8 cellular contexts compared by ENCODE assay signal in genomic region chr1:204431310-204432184, GRCh38. TPM values are rescaled to one million over a fixed set of nuclear protein-coding genes. Genes with fewer than 3 reads are reported as not detected.
DNase-seq lines count a peak whose midpoint lies in the region; ATAC-seq and TF ChIP-seq lines count a peak whose summit lies in the region.

No MANE protein-coding gene starts in this region.

- no peak overlapping the region for H3K9ac ChIP-seq in trophoblast cell (ENCODE audit: low read length)

- peaks cover 26% of the 10 kb centered on the region for H3K36me3 Mint-ChIP-seq in type B pancreatic cell

- peak overlapping the region; percentile 66 for H3K27ac Mint-ChIP-seq in type B pancreatic cell

- no peak overlapping the region for H2AFZ ChIP-seq in trophoblast cell (ENCODE audit: insufficient read depth, low read length, poor library complexity)

- H3K4me3 Mint-ChIP-seq in type B pancreatic cell = no peak overlapping the region

- no peak overlapping the region for H4K8ac ChIP-seq in trophoblast cell (ENCODE audit: low read depth, low read length)

- no peak overlapping the region for H3K4me3 ChIP-seq in trophoblast cell (ENCODE audit: low read depth, low read length)

- H3K4me1 ChIP-seq in trophoblast cell (ENCODE audit: control insufficient read depth in 1 of 2, insufficient read depth in 2 of 2, low read length in 2 of 2) = peaks cover 4 to 8% of the 10 kb centered on the region in 2 experiments

- no peak overlapping the region for H3K4me2 ChIP-seq in trophoblast cell (ENCODE audit: low read length)

- peak; percentile 98 for TF ChIP-seq CTCF in type B pancreatic cell (conservative IDR thresholded peaks at IDR 0.05)

- H2AK5ac ChIP-seq in trophoblast cell (ENCODE audit: low read length) = no peak overlapping the region

- H3K79me2 ChIP-seq in trophoblast cell (ENCODE audit: control insufficient read depth, insufficient read depth, low read length, poor library complexity) = no peaks in the 10 kb centered on the region

- H3K4me1 Mint-ChIP-seq in type B pancreatic cell (ENCODE audit: unreplicated experiment) = peaks cover 9% of the 10 kb centered on the region

- H3K14ac ChIP-seq in trophoblast cell (ENCODE audit: low read length) = no peak overlapping the region

- H3K36me3 ChIP-seq in trophoblast cell (ENCODE audit: control insufficient read depth in 1 of 2, insufficient read depth in 2 of 2, low read length in 2 of 2) = peaks cover 23 to 30% of the 10 kb centered on the region in 2 experiments

- no peaks in the 10 kb centered on the region for H3K27me3 Mint-ChIP-seq in type B pancreatic cell

- no CpG with 5 or more reads among the region's 13 CpGs for WGBS in trophoblast cell (ENCODE audit: extremely low coverage, insufficient coverage, insufficient read length)

- no peaks in the 10 kb centered on the region for H3K27me3 ChIP-seq in trophoblast cell (ENCODE audit: insufficient read depth, low read length)

- H3K27ac ChIP-seq in trophoblast cell (ENCODE audit: low read depth, low read length) = no peak overlapping the region

- no peak overlapping the region for H4K91ac ChIP-seq in trophoblast cell (ENCODE audit: low read depth, low read length)

- no peaks in the 10 kb centered on the region for H3K9me3 ChIP-seq in trophoblast cell (ENCODE audit: insufficient read depth, low read depth, low read length)

- no peak overlapping the region for H3K4ac ChIP-seq in trophoblast cell (ENCODE audit: low read depth, low read length)

- no peaks in the 10 kb centered on the region for H3K79me1 ChIP-seq in trophoblast cell (ENCODE audit: low read length)

- no peak overlapping the region for H2BK12ac ChIP-seq in trophoblast cell (ENCODE audit: low read length)

- H3K18ac ChIP-seq in trophoblast cell (ENCODE audit: low read length) = no peak overlapping the region

- no peak overlapping the region for H3K23ac ChIP-seq in trophoblast cell (ENCODE audit: low read length)

- no peak overlapping the region for H4K12ac ChIP-seq in trophoblast cell (ENCODE audit: low read depth, low read length)

- peak; percentile 77 for DNase-seq in EH (ENCODE audit: low read depth)
- peak; percentile 61 for DNase-seq in M059J (ENCODE audit: low read depth)
- DNase-seq in SKM-1 (lab: John Stamatoyannopoulos, UW; ENCODE audit: unreplicated experiment) = peak; percentile 84
- DNase-seq in activated naive CD4-positive, alpha-beta T cell treated with anti-CD3 and anti-CD28 coated beads, Interleukin-2, amount 50 U/mL, for 16 hours = peak; percentile 82
- peak; percentile 79 for DNase-seq in globus pallidus (ENCODE audit: low spot score)
- peak; percentile 74 to 89 for DNase-seq in trophoblast cell
- DNase-seq in type B pancreatic cell (ENCODE audit: extremely low spot score, unreplicated experiment) = peak; percentile 84

- H2BK5ac ChIP-seq in trophoblast cell (ENCODE audit: low read depth, low read length, poor library complexity) = no peak overlapping the region

- no peak overlapping the region for H2BK120ac ChIP-seq in trophoblast cell (ENCODE audit: insufficient read depth, low read length, poor library complexity)

- no peaks in the 10 kb centered on the region for H3K9me3 Mint-ChIP-seq in type B pancreatic cell

- ATAC-seq in HG03457 (IDR thresholded peaks at IDR 0.05; ENCODE audit: unreplicated experiment) = no peak

RNA-seq across cellular contexts. Expression of gene PPP1R15B, which starts 19.9 kb away (rescaled TPM):
- 24.2 and 41.6 TPM in 2 replicates for total RNA-seq in M059J (2014; rRNA removed; shearing (Covaris generic))
- polyA plus RNA-seq in trophoblast cell (2013) = 39.2 and 41.5 TPM in 2 replicates
- total RNA-seq in type B pancreatic cell (ENCODE audit: low replicate concordance) = 43.3 and 48.9 TPM in 2 replicates
